Comparison of ENCODE assay signal across 8 cellular contexts in the genomic region with DNA sequence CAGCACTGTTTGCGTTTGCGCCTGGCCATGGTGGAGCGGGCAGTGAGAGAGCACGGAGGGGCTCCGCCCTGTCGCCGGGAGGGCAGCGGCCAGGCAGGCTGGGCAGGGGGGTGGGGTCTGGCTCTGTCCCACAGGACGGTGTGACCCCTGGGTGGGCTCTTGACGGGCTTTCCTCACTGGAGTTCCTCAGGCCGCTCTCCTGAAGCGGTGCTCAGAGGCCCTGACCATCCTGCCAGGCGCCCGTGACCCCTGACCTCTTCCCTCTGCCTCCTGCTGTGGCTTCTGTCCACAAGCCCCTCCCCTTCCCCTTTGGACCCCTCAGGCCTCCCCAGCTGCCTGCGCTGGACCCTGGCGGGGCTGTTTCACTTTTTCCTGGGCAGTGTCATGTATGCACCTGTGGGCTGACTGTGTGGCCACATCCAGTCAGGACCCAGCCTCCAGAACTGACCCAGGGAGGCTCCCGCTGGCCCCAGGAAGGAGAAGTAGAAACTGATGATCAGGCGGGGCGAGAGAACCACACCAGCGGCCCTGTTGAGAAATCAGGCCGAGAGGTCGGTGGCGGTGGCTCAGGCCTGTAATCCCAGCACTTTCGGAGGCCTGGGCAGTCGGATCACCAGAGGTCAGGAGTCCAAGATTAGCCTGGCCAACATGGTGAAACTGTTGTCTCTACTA. TPM values are rescaled to one million over a fixed set of nuclear protein-coding genes. Genes with fewer than 3 reads are reported as not detected.
DNase-seq lines count a peak whose midpoint lies in the region; ATAC-seq and TF ChIP-seq lines count a peak whose summit lies in the region.

No MANE protein-coding gene starts in this region.

- H3K4me1 ChIP-seq in aorta (ENCODE audit: control insufficient read depth in 1 of 2, insufficient read depth in 2 of 2, low read length in 2 of 2): no peaks in the 10 kb centered on the region

- 42 to 46% methylated on average over 24 to 25 of the region's 25 CpGs for WGBS in aorta, 2 donors

- H3K36me3 ChIP-seq in KOPT-K1 (ENCODE audit: insufficient read depth, low read length) (peaks cover 59% of the 10 kb centered on the region), aorta (ENCODE audit: control insufficient read depth in 1 of 2, insufficient read depth in 2 of 2, low read length in 1 of 2) (peaks cover 0 to 9% of the 10 kb centered on the region in 2 donors)

- no peaks in the 10 kb centered on the region for H3K9me3 Mint-ChIP-seq in central memory CD8-positive, alpha-beta T cell

- peaks cover 27% of the 10 kb centered on the region for H3K4me1 Mint-ChIP-seq in central memory CD8-positive, alpha-beta T cell

- H3K9me3 ChIP-seq in KOPT-K1 (ENCODE audit: insufficient read depth, low read length, poor library complexity, severe bottlenecking) (no peaks in the 10 kb centered on the region), aorta (ENCODE audit: control insufficient read depth, low read length) (no peaks in the 10 kb centered on the region)

- H3K4me3 Mint-ChIP-seq in central memory CD8-positive, alpha-beta T cell: peak overlapping the region; percentile 81

- no peak for ATAC-seq in central memory CD8-positive, alpha-beta T cell (replicated peaks; ENCODE audit: extremely low read depth, poor library complexity, severe bottlenecking)
- no peak for ATAC-seq in aorta (ENCODE audit: low FRiP score)
- no peak for ATAC-seq in GM21526 (IDR thresholded peaks at IDR 0.05; ENCODE audit: low FRiP score, unreplicated experiment)
- no peak for ATAC-seq in GM18517 (IDR thresholded peaks at IDR 0.05; ENCODE audit: unreplicated experiment)
- no peak for ATAC-seq in GM19328 (IDR thresholded peaks at IDR 0.05; ENCODE audit: unreplicated experiment)

- H3K4me3 ChIP-seq in AG09309 (ENCODE audit: control insufficient read depth, low read depth, low read length) (peak overlapping the region; percentile 91), aorta (ENCODE audit: low read length in 2 of 2) (peak overlapping the region; percentile 91 to 93)

- no peak for TF ChIP-seq CTCF in AG09309 (IDR thresholded peaks at IDR 0.05; ENCODE audit: control insufficient read depth, insufficient read depth, low read depth, low read length, missing control alignments)

- intact Hi-C loops in aorta (cut with DNase I): loop anchor here (5.0 to 10.0 kb wide), 4 partner anchors 139 to 309 kb away; partner anchors contain the start of gene SLC17A9 (in 1 of the 2)

- no peak overlapping the region for H3K27ac Mint-ChIP-seq in central memory CD8-positive, alpha-beta T cell (ENCODE audit: low read depth)

- no peaks in the 10 kb centered on the region for H3K27me3 Mint-ChIP-seq in central memory CD8-positive, alpha-beta T cell

- peaks cover 40% of the 10 kb centered on the region for H3K36me3 Mint-ChIP-seq in central memory CD8-positive, alpha-beta T cell (ENCODE audit: insufficient read depth)

- H3K27me3 ChIP-seq in aorta (ENCODE audit: control insufficient read depth in 1 of 2, insufficient read depth in 2 of 2, low read length in 1 of 2): no peaks in the 10 kb centered on the region

- H3K27ac ChIP-seq in KOPT-K1 (ENCODE audit: low read depth, low read length, poor library complexity, severe bottlenecking) (peak overlapping the region; percentile 83), aorta (ENCODE audit: low read depth in 1 of 2, low read length in 2 of 2) (no peak overlapping the region)

- DNase-seq in AG09309 (ENCODE audit: low read depth): no peak
- DNase-seq in central memory CD8-positive, alpha-beta T cell (ENCODE audit: low spot score in 2 of 2): no peak
- peak; percentile 32 for DNase-seq in medulla oblongata (ENCODE audit: extremely low spot score)
- DNase-seq in aorta: peak in 1 of 2 donors; percentile 85

RNA-seq across cellular contexts. Expression of gene OGFR, which starts 1.2 kb away (rescaled TPM):
- total RNA-seq in aorta: 10 to 100 TPM; 31.7 to 42.6 TPM
- polyA plus RNA-seq in aorta: 10 to 100 TPM; 18.5 to 58.8 TPM

RNA-seq across cellular contexts. Expression of gene MRGBP, which starts 9.6 kb away (rescaled TPM):
- total RNA-seq in aorta: 1 to 10 TPM; 7.5 to 7.6 TPM
- 1 to 10 TPM; 4.0 to 7.8 TPM for polyA plus RNA-seq in aorta

RNA-seq across cellular contexts. Expression of gene COL9A3, which starts 11.0 kb away (rescaled TPM):
- 1 to 10 TPM; 1.5 to 6.5 TPM for total RNA-seq in aorta
- under 1 TPM; 0.13 to 0.77 TPM for polyA plus RNA-seq in aorta

RNA-seq across cellular contexts. Expression of gene TCFL5, which starts 55.8 kb away (rescaled TPM):
- total RNA-seq in aorta: 10 to 100 TPM in 1 of 2 donors, 1 to 10 TPM in 1; 4.9 to 10.7 TPM
- polyA plus RNA-seq in aorta: 1 to 10 TPM; 4.5 TPM
